Comparison of ENCODE assay signal across 9 cellular contexts in genomic region chr19:47417746-47418594, GRCh38. TPM values are rescaled to one million over a fixed set of nuclear protein-coding genes. Genes with fewer than 3 reads are reported as not detected.
DNase-seq lines count a peak whose midpoint lies in the region; ATAC-seq and TF ChIP-seq lines count a peak whose summit lies in the region.
"Had no signal": no experiment of that assay in that cellular context is flagged by ENCODE, and none has a peak within 500 bp of the region (broad histone marks: within the 10 kb centered on the region; RNA-seq: fewer than 3 reads in every experiment).

No MANE protein-coding gene starts in this region.

- 7% methylated on average over 29 of the region's 29 CpGs for WGBS in hepatocyte (ENCODE audit: low lambda C conversion rate, missing lambda C conversion rate)
- 12% methylated on average over 27 of the region's 29 CpGs for WGBS in smooth muscle cell (ENCODE audit: low lambda C conversion rate)

- H3K79me2 ChIP-seq in hepatocyte (no peaks in the 10 kb centered on the region), smooth muscle cell (ENCODE audit: low read depth) (no peaks in the 10 kb centered on the region)

- no peaks in the 10 kb centered on the region for H3K9me3 ChIP-seq in WERI-Rb-1 (ENCODE audit: severe bottlenecking)
- no peaks in the 10 kb centered on the region for H3K9me3 ChIP-seq in hepatocyte (ENCODE audit: low read depth)
- H3K9me3 ChIP-seq in smooth muscle cell (replicated peaks; ENCODE audit: low read depth) = no peaks in the 10 kb centered on the region

- DNase-seq in T-helper 1 cell (no peak), WERI-Rb-1 (no peak), hepatocyte (ENCODE audit: low spot score) (no peak), smooth muscle cell (lab: John Stamatoyannopoulos, UW; ENCODE audit: unreplicated experiment) (no peak), NCI-H128 (lab: John Stamatoyannopoulos, UW; ENCODE audit: unreplicated experiment) (no peak), NOMO-1 treated with dmso at 0.1 percent for 144 hours (lab: John Stamatoyannopoulos, UW; ENCODE audit: unreplicated experiment) (no peak)
- DNase-seq: stimulated activated CD4-positive, alpha-beta T cell treated with anti-CD3 and anti-CD28 coated beads, Interleukin-2, amount 100 ng/mL, for 24 hours had no signal

- H2AFZ ChIP-seq in hepatocyte (no peak overlapping the region), smooth muscle cell (ENCODE audit: low read depth) (no peak overlapping the region)

- H3K27me3 Mint-ChIP-seq in T-helper 1 cell treated with Interleukin-12 subunit alpha and Interleukin-12 subunit beta and Interleukin-4 antibody, amounts not matched to agents 30 μg/mL and 1 μg/mL, for 36 hours (ENCODE audit: low read depth) = peaks cover 80% of the 10 kb centered on the region

- no peak overlapping the region for H3K9ac ChIP-seq in smooth muscle cell (ENCODE audit: low read depth)

- peaks cover 16% of the 10 kb centered on the region for H3K4me1 Mint-ChIP-seq in T-helper 1 cell treated with Interleukin-12 subunit alpha and Interleukin-12 subunit beta and Interleukin-4 antibody, amounts not matched to agents 30 μg/mL and 1 μg/mL, for 36 hours (ENCODE audit: low read depth)

- H4K20me1 ChIP-seq in hepatocyte (ENCODE audit: insufficient read depth, poor library complexity, severe bottlenecking) (peaks cover 2% of the 10 kb centered on the region), smooth muscle cell (ENCODE audit: low read depth) (peaks cover 34% of the 10 kb centered on the region)

- no peak overlapping the region for H3K27ac Mint-ChIP-seq in T-helper 1 cell treated with Interleukin-12 subunit alpha and Interleukin-12 subunit beta and Interleukin-4 antibody, amounts not matched to agents 30 μg/mL and 1 μg/mL, for 36 hours

- peaks cover 3% of the 10 kb centered on the region for H3F3A ChIP-seq in smooth muscle cell (ENCODE audit: low read depth)

- TF ChIP-seq CTCF in WERI-Rb-1 (IDR thresholded peaks at IDR 0.05; ENCODE audit: low read depth, low read length) (no peak), hepatocyte (IDR thresholded peaks at IDR 0.05; ENCODE audit: poor library complexity) (no peak), smooth muscle cell (IDR thresholded peaks at IDR 0.05; ENCODE audit: borderline replicate concordance, insufficient read depth, poor library complexity, severe bottlenecking) (no peak)

- H3K4me1 ChIP-seq in hepatocyte (ENCODE audit: insufficient read depth) (peaks cover 16% of the 10 kb centered on the region), smooth muscle cell (ENCODE audit: low read depth) (peaks cover 30% of the 10 kb centered on the region)

- peak overlapping the region; percentile 83 for H3K4me2 ChIP-seq in hepatocyte
- H3K4me2 ChIP-seq in smooth muscle cell = peak overlapping the region; percentile 93

- no peak overlapping the region for H3K27ac ChIP-seq in WERI-Rb-1
- no peak overlapping the region for H3K27ac ChIP-seq in hepatocyte
- no peak overlapping the region for H3K27ac ChIP-seq in smooth muscle cell (ENCODE audit: low read depth)

- H3K27me3 ChIP-seq in WERI-Rb-1 (ENCODE audit: insufficient read depth, low read depth, severe bottlenecking) (no peaks in the 10 kb centered on the region), hepatocyte (peaks cover 61% of the 10 kb centered on the region), smooth muscle cell (ENCODE audit: low read depth) (peaks cover 8% of the 10 kb centered on the region)

- H3K4me3 ChIP-seq in WERI-Rb-1 (ENCODE audit: low read depth, low read length) = peak overlapping the region; percentile 53
- peak overlapping the region; percentile 55 for H3K4me3 ChIP-seq in hepatocyte
- peak overlapping the region; percentile 68 for H3K4me3 ChIP-seq in smooth muscle cell

- no peak for ATAC-seq in GM21423 (IDR thresholded peaks at IDR 0.05; ENCODE audit: unreplicated experiment)

- H3K4me3 Mint-ChIP-seq in T-helper 1 cell treated with Interleukin-12 subunit alpha and Interleukin-12 subunit beta and Interleukin-4 antibody, amounts not matched to agents 30 μg/mL and 1 μg/mL, for 36 hours = peak overlapping the region; percentile 18

- peaks cover 12% of the 10 kb centered on the region for H3K36me3 ChIP-seq in WERI-Rb-1
- no peaks in the 10 kb centered on the region for H3K36me3 ChIP-seq in hepatocyte (replicated peaks; ENCODE audit: insufficient read depth, low read depth)
- no peaks in the 10 kb centered on the region for H3K36me3 ChIP-seq in smooth muscle cell (ENCODE audit: low read depth)

- peaks cover 5% of the 10 kb centered on the region for H3K36me3 Mint-ChIP-seq in T-helper 1 cell treated with Interleukin-12 subunit alpha and Interleukin-12 subunit beta and Interleukin-4 antibody, amounts not matched to agents 30 μg/mL and 1 μg/mL, for 36 hours (ENCODE audit: low read depth)

- no peaks in the 10 kb centered on the region for H3K9me3 Mint-ChIP-seq in T-helper 1 cell treated with Interleukin-12 subunit alpha and Interleukin-12 subunit beta and Interleukin-4 antibody, amounts not matched to agents 30 μg/mL and 1 μg/mL, for 36 hours

- H3K9me2 ChIP-seq in hepatocyte (replicated peaks; ENCODE audit: insufficient read depth) = no peaks in the 10 kb centered on the region

RNA-seq across cellular contexts. Expression of gene MEIS3, which starts 1.4 kb away (rescaled TPM):
- 18.4 and 21.2 TPM in 2 replicates for total RNA-seq in hepatocyte
- 40.6 and 47.0 TPM in 2 replicates for polyA plus RNA-seq in hepatocyte
- 49.7 and 59.0 TPM in 2 replicates for total RNA-seq in smooth muscle cell
- 111 and 141 TPM in 2 replicates for polyA plus RNA-seq in smooth muscle cell

RNA-seq across cellular contexts. Expression of gene SLC8A2, which starts 53.7 kb away (rescaled TPM):
- total RNA-seq in hepatocyte (1.1 and 1.2 TPM in 2 replicates), smooth muscle cell (0.22 and 0.31 TPM in 2 replicates)
- polyA plus RNA-seq in hepatocyte (0.24 and 0.40 TPM in 2 replicates), smooth muscle cell (0.50 and 0.62 TPM in 2 replicates)
